Comparison of ENCODE assay signal across 8 cellular contexts in the genomic region with DNA sequence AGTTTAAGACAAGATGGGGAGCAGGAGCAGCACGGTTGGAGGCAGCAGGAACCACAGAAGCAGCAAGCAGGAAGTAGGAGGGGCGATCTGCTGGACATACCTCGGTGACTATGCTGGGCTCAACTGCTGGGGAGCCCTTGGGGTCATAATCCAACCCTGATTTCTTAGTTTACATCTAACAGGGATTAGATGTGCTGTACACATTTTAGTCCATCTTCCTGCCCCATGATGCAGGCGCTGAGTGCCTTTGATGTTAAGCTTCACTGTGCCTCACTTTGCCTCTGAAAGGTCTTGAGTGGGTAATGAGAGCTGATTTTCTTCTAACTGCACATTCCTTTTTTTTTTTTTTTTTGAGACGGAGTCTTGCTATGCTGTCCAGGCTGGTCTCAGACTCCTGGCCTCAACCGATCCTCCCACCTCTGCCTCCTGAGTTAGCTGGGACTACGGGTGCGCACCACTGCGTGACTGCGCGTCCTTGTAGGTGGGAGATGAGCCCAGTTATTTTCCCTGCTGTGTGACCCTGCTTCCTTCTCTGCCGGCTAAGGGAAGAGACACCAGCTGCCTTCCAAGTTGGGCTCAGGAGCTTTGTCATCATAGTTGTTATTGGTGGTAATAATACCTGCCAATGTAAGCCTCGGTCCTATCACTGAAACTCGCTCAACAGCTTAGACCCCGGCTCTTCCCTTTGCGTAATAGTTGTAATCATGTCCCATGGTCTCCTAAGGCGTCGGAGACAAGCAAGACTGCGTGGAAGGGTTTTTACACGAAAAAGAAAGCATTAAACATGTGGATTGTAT. TPM values are rescaled to one million over a fixed set of nuclear protein-coding genes. Genes with fewer than 3 reads are reported as not detected.
DNase-seq lines count a peak whose midpoint lies in the region; ATAC-seq, FAIRE-seq and TF ChIP-seq lines count a peak whose summit lies in the region.

No MANE protein-coding gene starts in this region.

- no peaks in the 10 kb centered on the region for H3K9me3 Mint-ChIP-seq in chondrocyte (ENCODE audit: low read depth)

- H3K9me3 ChIP-seq in A549 (no peaks in the 10 kb centered on the region), Panc1 (ENCODE audit: control insufficient read depth, insufficient read depth, low read depth, low read length) (no peaks in the 10 kb centered on the region), mucosa of stomach (ENCODE audit: control insufficient read depth, low read length) (no peaks in the 10 kb centered on the region)

- TF ChIP-seq POLR2A in A549 (IDR thresholded peaks at IDR 0.05; ENCODE audit: low read length) (no peak), GM12891 (IDR thresholded peaks at IDR 0.05; ENCODE audit: low read depth, low read length) (no peak)

- H3K9ac ChIP-seq in mucosa of stomach (ENCODE audit: low read length), result peak overlapping the region; percentile 60

- CTCF ChIA-PET in A549 (lab: Yijun Ruan, JAX) (interaction anchor here (0.6 to 2.2 kb wide), 11 partner anchors 11 to 302 kb away, joined by 3 to 6 read pairs (median 3); a partner anchor contains a TSS), Panc1 (lab: Charles Lee) (interaction anchor here (0.7 to 1.2 kb wide), 3 partner anchors 14 to 1247 kb away, joined by 3 to 7 read pairs (median 3); a partner anchor contains a TSS)

- peak; percentile 36 to 56; a peak in 3 of 6 replicates for ATAC-seq in A549
- no peak for ATAC-seq in Panc1
- no peak for ATAC-seq in HG02678 (IDR thresholded peaks at IDR 0.05; ENCODE audit: unreplicated experiment)

- TF ChIP-seq EP300 in A549 (IDR thresholded peaks at IDR 0.05), result no peak

- H3K36me3 ChIP-seq in Panc1 (ENCODE audit: control insufficient read depth, insufficient read depth, low read length) (no peaks in the 10 kb centered on the region; the same call in 1 of the 2 replicates), mucosa of stomach (ENCODE audit: control insufficient read depth, insufficient read depth, low read length) (no peaks in the 10 kb centered on the region)

- peaks cover 10% of the 10 kb centered on the region for H3K27me3 Mint-ChIP-seq in chondrocyte (ENCODE audit: low read depth)

- peak overlapping the region; percentile 94 for H3K4me2 ChIP-seq in A549

- H3K4me1 ChIP-seq in A549, result peaks cover 20% of the 10 kb centered on the region
- H3K4me1 ChIP-seq in Panc1 (ENCODE audit: control insufficient read depth, insufficient read depth, low read length), result peaks cover 8% of the 10 kb centered on the region
- peaks cover 19% of the 10 kb centered on the region for H3K4me1 ChIP-seq in mucosa of stomach (ENCODE audit: control insufficient read depth, insufficient read depth, low read length)

- in situ Hi-C loops in Panc1 (cut with HindIII; ENCODE audit: low pct_unique_long_range_greater_than_20kb, low sequenced_read_pairs), result no loop called here

- peak overlapping the region; percentile 86 to 98 for H3K27ac ChIP-seq in A549
- peak overlapping the region; percentile 82 for H3K27ac ChIP-seq in Panc1 (ENCODE audit: low read length)

- H3K4me3 ChIP-seq in A549 (peak overlapping the region; percentile 68), Panc1 (ENCODE audit: low read depth in 2 of 2, low read length in 2 of 2) (peak overlapping the region; percentile 78 to 84), mucosa of stomach (ENCODE audit: low read length) (peak overlapping the region; percentile 47)

- H3K4me3 Mint-ChIP-seq in chondrocyte (ENCODE audit: unreplicated experiment), result peak overlapping the region; percentile 78

- no peak for TF ChIP-seq RAD21 in A549 (conservative IDR thresholded peaks at IDR 0.05 in 1 of 2, IDR thresholded peaks at IDR 0.05 in 1 of 2)

- 37% methylated on average over 19 of the region's 20 CpGs for WGBS in A549 (ENCODE audit: missing lambda C conversion rate)

- no peaks in the 10 kb centered on the region for H3K36me3 Mint-ChIP-seq in chondrocyte (ENCODE audit: low read depth)

- no TSS peak for BruUV-seq in Panc1 (replicated peaks; lab: Mats Ljungman, UMichigan)

- DNase-seq in A549 (ENCODE audit: low read depth in 1 of 2, low spot score in 1 of 2), result peak; percentile 21 to 44
- no peak for DNase-seq in GM12891 (ENCODE audit: insufficient read length, low spot score)
- no peak for DNase-seq in Panc1 (ENCODE audit: low read depth, low spot score)
- DNase-seq in chondrocyte (ENCODE audit: low spot score), result no peak
- no peak for DNase-seq in stimulated activated CD4-positive, alpha-beta T cell treated with anti-CD3 and anti-CD28 coated beads, Interleukin-4, amount 100 ng/mL, for 24 hours
- no peak for DNase-seq in 8988T

- H3K27ac Mint-ChIP-seq in chondrocyte (ENCODE audit: unreplicated experiment), result peak overlapping the region; percentile 65

- intact Hi-C loops in Panc1 (cut with micrococcal nuclease; ENCODE audit: unreplicated experiment), result no loop called here

- POLR2A ChIA-PET in A549 (lab: Yijun Ruan, JAX), result interaction anchor here (1.0 to 2.3 kb wide), 6 partner anchors 9 to 108 kb away, joined by 3 to 14 read pairs (median 4); a partner anchor contains a TSS
- POLR2A ChIA-PET in Panc1 (lab: Charles Lee), result interaction anchor here (0.5 to 0.6 kb wide), 2 partner anchors 36 to 779 kb away, joined by 4 to 6 read pairs; no protein-coding TSS in a partner anchor

- TF ChIP-seq CTCF in A549 (IDR thresholded peaks at IDR 0.05) (no peak), Panc1 (IDR thresholded peaks at IDR 0.05) (no peak), chondrocyte (IDR thresholded peaks at IDR 0.05) (no peak)

- H3K27me3 ChIP-seq in Panc1 (ENCODE audit: control insufficient read depth, insufficient read depth, low read length) (no peaks in the 10 kb centered on the region), mucosa of stomach (ENCODE audit: control insufficient read depth, insufficient read depth, low read length) (no peaks in the 10 kb centered on the region)

- FAIRE-seq in A549 (lab: Jason Lieb, UNC) (no peak), GM12891 (lab: Jason Lieb, UNC) (peak; percentile 84)

- H3K4me1 Mint-ChIP-seq in chondrocyte (ENCODE audit: low read depth), result peaks cover 19% of the 10 kb centered on the region

TF ChIP-seq in A549, 52 proteins besides CTCF, POLR2A, EP300 and RAD21:
- TF ChIP-seq JUN (IDR thresholded peaks at IDR 0.05) (no peak), CEBPB (IDR thresholded peaks at IDR 0.05) (peak in 1 of 2 experiments; percentile 52; a peak in 1 of 4 replicates)

TF ChIP-seq in GM12891, 5 proteins besides CTCF, POLR2A, EP300 and RAD21:
- no peak for TF ChIP-seq PAX5 (IDR thresholded peaks at IDR 0.05; ENCODE audit: insufficient read depth, low read length, severe bottlenecking)
- TF ChIP-seq POLR2AphosphoS5 (IDR thresholded peaks at IDR 0.05; ENCODE audit: low read depth, low read length), result no peak
- TF ChIP-seq SPI1 (IDR thresholded peaks at IDR 0.05; ENCODE audit: low read depth, low read length), result no peak
- TF ChIP-seq TAF1 (IDR thresholded peaks at IDR 0.05; ENCODE audit: low read depth, low read length), result no peak
- TF ChIP-seq POU2F2 (IDR thresholded peaks at IDR 0.05; ENCODE audit: low read depth, low read length), result no peak

RNA-seq across cellular contexts. Expression of a gene that starts 1.1 kb away (rescaled TPM):
- polyA plus RNA-seq in A549 (2011; rRNA removed) (11.5 and 14.6 TPM in 2 replicates), A549 (2017; fragmentation: RNase III; extraction: RNeasy Plus Mini Kit Qiagen cat#74134 plus additional on column Dnase treatment) (6.7 to 7.5 TPM (median 7.4 TPM) in 3 replicates)
- polyA plus RNA-seq in A549 (2012; cell fraction: cytosol; rRNA removed), result 5.8 and 6.8 TPM in 2 replicates
- polyA plus RNA-seq in A549 (2012; cell fraction: nucleus; rRNA removed), result 3.3 and 7.4 TPM in 2 replicates
- 9.7 and 10.4 TPM in 2 replicates for polyA minus RNA-seq in A549 (2011; rRNA and poly(A)+ RNA removed)
- 0.71 TPM for polyA plus RNA-seq in GM12891 (2012; ENCODE audit: low read depth, missing spikeins)
- total RNA-seq in Panc1 (2021; ENCODE audit: unreplicated experiment) (17.5 TPM), chondrocyte (14.5 to 16.2 TPM (median 15.2 TPM) in 3 replicates)
- polyA plus RNA-seq in Panc1 (2012; ENCODE audit: insufficient read length), result 10.9 TPM

RNA-seq across cellular contexts. Expression of a gene that starts 54.3 kb away (rescaled TPM):
- polyA plus RNA-seq in A549 (2011; rRNA removed) (1.7 and 2.2 TPM in 2 replicates), A549 (2017; fragmentation: RNase III; extraction: RNeasy Plus Mini Kit Qiagen cat#74134 plus additional on column Dnase treatment) (0.08 to 0.24 TPM (median 0.13 TPM) in 3 replicates)
- polyA plus RNA-seq in A549 (2012; cell fraction: cytosol; rRNA removed), result 0.08 and 0.09 TPM in 2 replicates
- polyA plus RNA-seq in A549 (2012; cell fraction: nucleus; rRNA removed), result 0.04 and 0.12 TPM in 2 replicates
- 1.8 and 2.5 TPM in 2 replicates for polyA minus RNA-seq in A549 (2011; rRNA and poly(A)+ RNA removed)
- not detected for polyA plus RNA-seq in GM12891 (2012; ENCODE audit: low read depth, missing spikeins)
- total RNA-seq in Panc1 (2021; ENCODE audit: unreplicated experiment) (0.33 TPM), chondrocyte (not detected in 3 replicates)
- polyA plus RNA-seq in Panc1 (2012; ENCODE audit: insufficient read length), result 0.25 TPM

Comparison
In these comparisons a context has a peak if more than half of its experiments do, and no peak if none do; other contexts are left out.
1. ATAC-seq: peak in A549 (2 of 2); none in Panc1 (single experiment) and HG02678 (single experiment).
2. DNase-seq: peak in A549 (2 of 2); none in GM12891 (single experiment), Panc1 (single experiment), chondrocyte (single experiment), stimulated activated CD4-positive, alpha-beta T cell treated with anti-CD3 and anti-CD28 coated beads, Interleukin-4, amount 100 ng/mL, for 24 hours (single experiment) and 8988T (single experiment).
3. Peak in every context shown above with its lines, with median percentiles within 50 percentile points of each other: H3K4me3 ChIP-seq.